Comparison of ENCODE assay signal across 18 cellular contexts in genomic region chr4:41134581-41134980, GRCh38.
DNase-seq lines count a peak whose midpoint lies in the region; ATAC-seq and TF ChIP-seq lines count a peak whose summit lies in the region.
"Had no signal": no experiment of that assay in that cellular context is flagged by ENCODE, and none has a peak within 500 bp of the region (broad histone marks: within the 10 kb centered on the region; RNA-seq: fewer than 3 reads in every experiment).

No MANE protein-coding gene starts in this region.

- intact Hi-C loops in left cardiac atrium (cut with DNase I) (no loop called here), gastrocnemius medialis (cut with DNase I; ENCODE audit: low total_unique reads) (no loop called here)

- no peaks in the 10 kb centered on the region for H4K20me1 ChIP-seq in GM23248 (ENCODE audit: insufficient read depth)

- H3K4me3 ChIP-seq in GM23248 = no peak overlapping the region
- no peak overlapping the region for H3K4me3 ChIP-seq in RWPE2 (ENCODE audit: severe bottlenecking)
- H3K4me3 ChIP-seq in gastrocnemius medialis = no peak overlapping the region
- H3K4me3 ChIP-seq: right lobe of liver, transverse colon had no signal

- 22 to 35% methylated on average over 2 of the region's 2 CpGs for WGBS in GM23248 (ENCODE audit: low coverage in 1 of 2, low lambda C conversion rate in 2 of 2, missing lambda C conversion rate in 2 of 2), 2 experiments

- H3K27ac ChIP-seq in GM23248 (no peak overlapping the region), RWPE2 (ENCODE audit: poor library complexity, severe bottlenecking) (peak overlapping the region; percentile 78), gastrocnemius medialis (no peak overlapping the region)
- H3K27ac ChIP-seq: right lobe of liver had no signal

- no peaks in the 10 kb centered on the region for H3K9me2 ChIP-seq in GM23248 (ENCODE audit: insufficient read depth)

- H3K9ac ChIP-seq in GM23248 = no peak overlapping the region

- H3K36me3 ChIP-seq in GM23248 (ENCODE audit: low read depth) (peaks cover 4% of the 10 kb centered on the region; the same call in 1 of the 2 replicates), RWPE2 (ENCODE audit: low read depth) (peaks cover 20% of the 10 kb centered on the region), gastrocnemius medialis (no peaks in the 10 kb centered on the region)
- H3K36me3 ChIP-seq: right lobe of liver, transverse colon had no signal

- ATAC-seq in RWPE2 (ENCODE audit: low read depth) (peak; percentile 15; the same call in 1 of the 3 replicates), left cardiac atrium (peak; percentile 56 to 78), gastrocnemius medialis (peak; percentile 36 to 52)
- ATAC-seq in activated CD8-positive, alpha-beta T cell treated with anti-CD3 and anti-CD28 coated beads, Interleukin-2, amount 10 ng/mL, durations not matched to agents 7 days and 5 days = no peak
- ATAC-seq: activated CD8-positive, alpha-beta T cell treated with anti-CD3 and anti-CD28 coated beads for 36 hours; activated T-helper 17 cell treated with anti-CD3 and anti-CD28 coated beads, Interleukin-2, amount 50 U/mL, for 72 hours; right lobe of liver; SK-N-SH treated with all-trans-retinoic acid at 6 μM for 48 hours had no signal

- in situ Hi-C loops in GM23248 (cut with MboI) = no loop called here
- in situ Hi-C loops in gastrocnemius medialis (cut with MboI; ENCODE audit: low sequenced_read_pairs in 4 of 4) = no loop called here

- peaks cover 22% of the 10 kb centered on the region for H3K4me1 ChIP-seq in GM23248 (ENCODE audit: insufficient read depth)
- peaks cover 62% of the 10 kb centered on the region for H3K4me1 ChIP-seq in RWPE2 (ENCODE audit: insufficient read depth, poor library complexity, severe bottlenecking)
- H3K4me1 ChIP-seq in gastrocnemius medialis = peaks cover 36 to 37% of the 10 kb centered on the region in 2 donors

- no peak for TF ChIP-seq CTCF in RWPE2 (IDR thresholded peaks at IDR 0.05; ENCODE audit: poor library complexity, severe bottlenecking)
- TF ChIP-seq CTCF in gastrocnemius medialis (IDR thresholded peaks at IDR 0.05 in 4 of 5, conservative IDR thresholded peaks at IDR 0.05 in 1 of 5) = no peak

- no peak for TF ChIP-seq POLR2A in gastrocnemius medialis (IDR thresholded peaks at IDR 0.05)

- H3K27me3 ChIP-seq in GM23248 (replicated peaks; ENCODE audit: insufficient read depth) (no peaks in the 10 kb centered on the region), RWPE2 (ENCODE audit: insufficient read depth, poor library complexity, severe bottlenecking) (no peaks in the 10 kb centered on the region), gastrocnemius medialis (no peaks in the 10 kb centered on the region)
- H3K27me3 ChIP-seq: right lobe of liver, transverse colon had no signal

- no peak overlapping the region for H2AFZ ChIP-seq in GM23248

- H3F3A ChIP-seq in GM23248 (ENCODE audit: insufficient read depth) = peaks cover 8% of the 10 kb centered on the region; the same call in 1 of the 2 replicates

- POLR2A ChIA-PET in activated CD8-positive, alpha-beta T cell treated with anti-CD3 and anti-CD28 coated beads, Interleukin-2, amount 10 ng/mL, durations not matched to agents 7 days and 5 days (lab: Charles Lee) = no interaction called here

- DNase-seq in GM23248 (peak; percentile 29), RWPE2 (ENCODE audit: low spot score) (no peak), left cardiac atrium (no peak), gastrocnemius medialis (no peak), NCI-H1092 treated with DMSO at 0.1 percent for 48 hours (lab: John Stamatoyannopoulos, UW) (no peak)
- no peak for DNase-seq in activated CD4-positive, alpha-beta T cell treated with anti-CD3 and anti-CD28 coated beads for 4 hours
- DNase-seq in activated CD8-positive, alpha-beta T cell treated with anti-CD3 and anti-CD28 coated beads, Interleukin-2, amount 10 ng/mL, durations not matched to agents 7 days and 5 days = no peak
- DNase-seq in activated effector memory CD4-positive, alpha-beta T cell treated with anti-CD3 and anti-CD28 coated beads, Interleukin-2, amount 50 U/mL, for 16 hours = no peak
- DNase-seq: activated CD8-positive, alpha-beta T cell treated with anti-CD3 and anti-CD28 coated beads for 36 hours; amniotic stem cell; NCI-H1105; NCI-H2227 treated with DMSO at 0.1 percent for 48 hours; right lobe of liver; stimulated activated CD4-positive, alpha-beta T cell treated with anti-CD3 and anti-CD28 coated beads, Interleukin-4, amount 100 ng/mL, for 1 hour; transverse colon had no signal

- H3K4me2 ChIP-seq in GM23248 (ENCODE audit: unreplicated experiment) = no peak overlapping the region

- H3K27ac Mint-ChIP-seq in activated CD8-positive, alpha-beta T cell treated with anti-CD3 and anti-CD28 coated beads, Interleukin-2, amount 10 ng/mL, durations not matched to agents 7 days and 5 days = no peak overlapping the region
- H3K27ac Mint-ChIP-seq: activated CD8-positive, alpha-beta T cell treated with anti-CD3 and anti-CD28 coated beads for 36 hours; activated T-helper 17 cell treated with anti-CD3 and anti-CD28 coated beads, Interleukin-2, amount 50 U/mL, for 72 hours; B cell had no signal

- H3K79me2 ChIP-seq in GM23248 (ENCODE audit: insufficient read depth) = peaks cover 96% of the 10 kb centered on the region

- H3K4me3 Mint-ChIP-seq in activated CD8-positive, alpha-beta T cell treated with anti-CD3 and anti-CD28 coated beads, Interleukin-2, amount 10 ng/mL, durations not matched to agents 7 days and 5 days = no peak overlapping the region
- H3K4me3 Mint-ChIP-seq: activated CD8-positive, alpha-beta T cell treated with anti-CD3 and anti-CD28 coated beads for 36 hours; activated T-helper 17 cell treated with anti-CD3 and anti-CD28 coated beads, Interleukin-2, amount 50 U/mL, for 72 hours; B cell had no signal

- peaks cover 2% of the 10 kb centered on the region for H3K27me3 Mint-ChIP-seq in activated CD8-positive, alpha-beta T cell treated with anti-CD3 and anti-CD28 coated beads, Interleukin-2, amount 10 ng/mL, durations not matched to agents 7 days and 5 days (ENCODE audit: low read depth)

- H3K9me3 ChIP-seq in GM23248 (ENCODE audit: low read depth) (no peaks in the 10 kb centered on the region), RWPE2 (ENCODE audit: severe bottlenecking) (no peaks in the 10 kb centered on the region), gastrocnemius medialis (no peaks in the 10 kb centered on the region)
- H3K9me3 ChIP-seq: right lobe of liver, transverse colon had no signal

- no peaks in the 10 kb centered on the region for H3K4me1 Mint-ChIP-seq in activated CD8-positive, alpha-beta T cell treated with anti-CD3 and anti-CD28 coated beads, Interleukin-2, amount 10 ng/mL, durations not matched to agents 7 days and 5 days (ENCODE audit: low read depth)
- H3K4me1 Mint-ChIP-seq: activated T-helper 17 cell treated with anti-CD3 and anti-CD28 coated beads, Interleukin-2, amount 50 U/mL, for 72 hours; B cell had no signal

- H3K36me3 Mint-ChIP-seq in activated CD8-positive, alpha-beta T cell treated with anti-CD3 and anti-CD28 coated beads, Interleukin-2, amount 10 ng/mL, durations not matched to agents 7 days and 5 days (ENCODE audit: low read depth) = no peaks in the 10 kb centered on the region

- CTCF ChIA-PET in activated CD8-positive, alpha-beta T cell treated with anti-CD3 and anti-CD28 coated beads, Interleukin-2, amount 10 ng/mL, durations not matched to agents 7 days and 5 days (lab: Charles Lee) = no interaction called here

- no peaks in the 10 kb centered on the region for H3K9me3 Mint-ChIP-seq in activated CD8-positive, alpha-beta T cell treated with anti-CD3 and anti-CD28 coated beads, Interleukin-2, amount 10 ng/mL, durations not matched to agents 7 days and 5 days (ENCODE audit: insufficient read depth)
- H3K9me3 Mint-ChIP-seq: activated CD8-positive, alpha-beta T cell treated with anti-CD3 and anti-CD28 coated beads for 36 hours; activated T-helper 17 cell treated with anti-CD3 and anti-CD28 coated beads, Interleukin-2, amount 50 U/mL, for 72 hours had no signal
